Comparison of ENCODE assay signal across 8 cellular contexts in genomic region chr14:36941783-36942521, GRCh38.
DNase-seq lines count a peak whose midpoint lies in the region; ATAC-seq lines count a peak whose summit lies in the region.

No MANE protein-coding gene starts in this region.

- no peaks in the 10 kb centered on the region for H3K27me3 ChIP-seq in ACC112 (ENCODE audit: insufficient read depth, low read length)

- peak; percentile 22 for DNase-seq in NCI-H146 treated with DMSO at 0.1 percent for 48 hours (lab: John Stamatoyannopoulos, UW; ENCODE audit: unreplicated experiment)
- DNase-seq in T follicular helper cell (ENCODE audit: low read depth), result peak; percentile 3
- peak; percentile 22 for DNase-seq in brain pericyte (ENCODE audit: low read depth, low spot score)
- DNase-seq in inferior parietal cortex (ENCODE audit: extremely low spot score), result peak; percentile 79
- DNase-seq in stimulated activated CD4-positive, alpha-beta T cell treated with anti-CD3 and anti-CD28 coated beads, Interleukin-12 subunit alpha, Interleukin-12 subunit beta, amount 100 ng/mL, for 4 hours, result peak; percentile 47

- peaks cover 32% of the 10 kb centered on the region for H3K4me1 ChIP-seq in ACC112 (ENCODE audit: control insufficient read depth, insufficient read depth, low read length, unreplicated experiment)

- H3K79me2 ChIP-seq in ACC112 (ENCODE audit: control insufficient read depth, insufficient read depth, low read length, unreplicated experiment), result no peaks in the 10 kb centered on the region

- no peaks in the 10 kb centered on the region for H3K36me3 ChIP-seq in ACC112 (ENCODE audit: insufficient read depth, low read length)

- ATAC-seq in GM18508 (IDR thresholded peaks at IDR 0.05; ENCODE audit: insufficient read depth, unreplicated experiment) (peak; percentile 85), HG02943 (IDR thresholded peaks at IDR 0.05; ENCODE audit: low read depth, unreplicated experiment) (peak; percentile 84)

- peak overlapping the region; percentile 83 for H2AFZ ChIP-seq in ACC112 (ENCODE audit: low read length, unreplicated experiment)

- H3K27ac ChIP-seq in ACC112 (ENCODE audit: low read depth, low read length), result no peak overlapping the region

- H3K4me3 ChIP-seq in ACC112 (ENCODE audit: low read depth, low read length), result peak overlapping the region; percentile 40; the same call in 1 of the 2 replicates

Comparison
In these comparisons a context has a peak if more than half of its experiments do, and no peak if none do; other contexts are left out.
1. DNase-seq: peak in every context shown above with its lines; median percentile 79 in inferior parietal cortex; 47 in stimulated activated CD4-positive, alpha-beta T cell treated with anti-CD3 and anti-CD28 coated beads, Interleukin-12 subunit alpha, Interleukin-12 subunit beta, amount 100 ng/mL, for 4 hours; 22 in NCI-H146 treated with DMSO at 0.1 percent for 48 hours; 22 in brain pericyte; 3 in T follicular helper cell.